14 cellular contexts compared by ENCODE assay signal in the genomic region with DNA sequence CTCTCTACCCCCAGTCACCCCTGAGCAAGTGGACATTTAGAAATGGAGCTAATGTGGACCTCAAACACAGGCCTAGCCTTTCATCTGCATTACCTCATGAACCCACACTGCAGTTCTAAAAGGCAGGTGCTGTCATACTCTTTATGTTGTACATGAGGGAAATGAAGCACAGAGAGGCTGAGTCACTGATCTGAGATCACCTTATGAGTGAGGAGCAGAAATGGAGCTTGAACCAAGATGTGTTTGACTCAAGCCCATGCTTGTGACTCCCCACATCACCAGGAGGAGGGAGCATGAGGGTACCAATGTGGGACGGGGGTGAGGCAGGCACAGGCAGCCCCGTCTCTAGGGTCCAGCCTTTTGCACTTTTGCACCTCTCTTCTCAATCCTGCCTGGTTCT.
DNase-seq lines count a peak whose midpoint lies in the region; TF ChIP-seq lines count a peak whose summit lies in the region.
"Had no signal": no experiment of that assay in that cellular context is flagged by ENCODE, and none has a peak within 500 bp of the region (broad histone marks: within the 10 kb centered on the region; RNA-seq: fewer than 3 reads in every experiment).

No MANE protein-coding gene starts in this region.

- no peaks in the 10 kb centered on the region for H3K36me3 ChIP-seq in HEK293 (ENCODE audit: control insufficient read depth in 2 of 2, insufficient read depth in 1 of 2, low read length in 2 of 2)
- no peaks in the 10 kb centered on the region for H3K36me3 ChIP-seq in osteoblast (ENCODE audit: insufficient read depth, low read length)
- H3K36me3 ChIP-seq in ovary = no peaks in the 10 kb centered on the region

- intact Hi-C loops in ovary (cut with DNase I) = no loop called here

- no peak for TF ChIP-seq POLR2A in ovary (IDR thresholded peaks at IDR 0.05)

- DNase-seq in NCI-H774 (lab: John Stamatoyannopoulos, UW) (peak; percentile 17), epithelial cell of prostate (ENCODE audit: low read depth, low spot score) (peak; percentile 49), osteoblast (ENCODE audit: insufficient read length, low spot score, missing footprints) (peak; percentile 84), ovary (no peak), RWPE1 (ENCODE audit: low spot score) (no peak)
- DNase-seq in activated CD8-positive, alpha-beta memory T cell treated with anti-CD3 and anti-CD28 coated beads, Interleukin-2, amount 50 U/mL, for 4 hours = no peak
- DNase-seq: CD8-positive, alpha-beta T cell; KBM-7; NCI-H1092; NCI-H345; NCI-H526 treated with DMSO at 0.1 percent for 48 hours; PC-9; SHP77 had no signal

- POLR2A ChIA-PET in HEK293 (lab: Yijun Ruan, JAX) = interaction anchor here (0.5 kb wide), 1 partner anchor 625 kb away, joined by 4 read pairs; no protein-coding TSS in a partner anchor
- POLR2A ChIA-PET in RWPE1 (lab: Yijun Ruan, JAX; ENCODE audit: low non-redundant PET) = no interaction called here

- H3K4me1 ChIP-seq in HEK293 (ENCODE audit: control insufficient read depth, insufficient read depth, low read length) (no peaks in the 10 kb centered on the region), osteoblast (ENCODE audit: insufficient read depth, low read length) (no peaks in the 10 kb centered on the region), ovary (ENCODE audit: insufficient read depth) (no peaks in the 10 kb centered on the region)

- H3K79me2 ChIP-seq in osteoblast (ENCODE audit: insufficient read depth, low read length) = no peaks in the 10 kb centered on the region

- H3K4me2 ChIP-seq in osteoblast (ENCODE audit: insufficient read depth, low read length) = no peak overlapping the region
- H3K4me2 ChIP-seq: PC-9 had no signal

- H3K27ac ChIP-seq in HEK293 (ENCODE audit: extremely low read depth, low read depth, low read length) (no peak overlapping the region), epithelial cell of prostate (no peak overlapping the region), osteoblast (ENCODE audit: low read depth, low read length) (no peak overlapping the region), ovary (no peak overlapping the region), RWPE1 (no peak overlapping the region)
- H3K27ac ChIP-seq: PC-9 had no signal

- H3K27me3 ChIP-seq in osteoblast (ENCODE audit: insufficient read depth, low read length) (no peaks in the 10 kb centered on the region), ovary (no peaks in the 10 kb centered on the region)

- no peaks in the 10 kb centered on the region for H4K20me1 ChIP-seq in osteoblast (ENCODE audit: insufficient read depth, low read length)

- H3K9me3 ChIP-seq in HEK293 (ENCODE audit: control insufficient read depth, insufficient read depth, low read depth, low read length) (no peaks in the 10 kb centered on the region), osteoblast (ENCODE audit: low read depth, low read length) (no peaks in the 10 kb centered on the region), ovary (no peaks in the 10 kb centered on the region)

- H2AFZ ChIP-seq in osteoblast (ENCODE audit: low read length) = no peak overlapping the region
- H2AFZ ChIP-seq: PC-9 had no signal

- TF ChIP-seq CTCF in HEK293 (tag by site-specific recombination; IDR thresholded peaks at IDR 0.05) = no peak
- TF ChIP-seq CTCF in osteoblast (IDR thresholded peaks at IDR 0.05; ENCODE audit: extremely low read depth, low read depth, low read length) = no peak
- TF ChIP-seq CTCF in ovary (IDR thresholded peaks at IDR 0.05) = no peak
- TF ChIP-seq CTCF in RWPE1 (conservative IDR thresholded peaks at IDR 0.05; ENCODE audit: low read depth) = no peak

- WGBS in ovary, 3 donors = 83 to 90% (median 88%) methylated on average over 2 of the region's 2 CpGs

- CTCF ChIA-PET in HEK293 (lab: Yijun Ruan, JAX) (no interaction called here), RWPE1 (lab: Yijun Ruan, JAX) (no interaction called here)

- H3K4me3 ChIP-seq in HEK293 (ENCODE audit: low read depth, low read length) (no peak overlapping the region), osteoblast (ENCODE audit: insufficient read depth, low read length) (no peak overlapping the region), ovary (no peak overlapping the region)
- H3K4me3 ChIP-seq: PC-9 had no signal

- no peak for TF ChIP-seq EP300 in ovary (IDR thresholded peaks at IDR 0.05)

TF ChIP-seq in HEK293, 187 proteins besides CTCF, POLR2A, EP300 and RAD21:
- peak; percentile 50 for TF ChIP-seq ZNF629 (tag by site-specific recombination; IDR thresholded peaks at IDR 0.05)
- TF ChIP-seq ATF2 (tag by site-specific recombination; IDR thresholded peaks at IDR 0.05; ENCODE audit: low read depth) = peak; percentile 19; the same call in 1 of the 2 replicates
- 0 out of 2 replicates have a peak, but pooled peaks have one; percentile 17 for TF ChIP-seq ZBTB21 (tag by site-specific recombination; IDR thresholded peaks at IDR 0.05)
- TF ChIP-seq, protein P1, sequence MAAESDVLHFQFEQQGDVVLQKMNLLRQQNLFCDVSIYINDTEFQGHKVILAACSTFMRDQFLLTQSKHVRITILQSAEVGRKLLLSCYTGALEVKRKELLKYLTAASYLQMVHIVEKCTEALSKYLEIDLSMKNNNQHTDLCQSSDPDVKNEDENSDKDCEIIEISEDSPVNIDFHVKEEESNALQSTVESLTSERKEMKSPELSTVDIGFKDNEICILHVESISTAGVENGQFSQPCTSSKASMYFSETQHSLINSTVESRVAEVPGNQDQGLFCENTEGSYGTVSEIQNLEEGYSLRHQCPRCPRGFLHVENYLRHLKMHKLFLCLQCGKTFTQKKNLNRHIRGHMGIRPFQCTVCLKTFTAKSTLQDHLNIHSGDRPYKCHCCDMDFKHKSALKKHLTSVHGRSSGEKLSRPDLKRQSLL (tag by site-specific recombination; IDR thresholded peaks at IDR 0.05) = no peak

Comparison
In these comparisons a context has a peak if more than half of its experiments do, and no peak if none do; other contexts are left out.
1. DNase-seq: peak in NCI-H774 (single experiment), epithelial cell of prostate (single experiment) and osteoblast (single experiment); none in ovary (0 of 5), activated CD8-positive, alpha-beta memory T cell treated with anti-CD3 and anti-CD28 coated beads, Interleukin-2, amount 50 U/mL, for 4 hours (single experiment) and RWPE1 (single experiment).